Comparison of ENCODE assay signal across 16 cellular contexts in the genomic region with DNA sequence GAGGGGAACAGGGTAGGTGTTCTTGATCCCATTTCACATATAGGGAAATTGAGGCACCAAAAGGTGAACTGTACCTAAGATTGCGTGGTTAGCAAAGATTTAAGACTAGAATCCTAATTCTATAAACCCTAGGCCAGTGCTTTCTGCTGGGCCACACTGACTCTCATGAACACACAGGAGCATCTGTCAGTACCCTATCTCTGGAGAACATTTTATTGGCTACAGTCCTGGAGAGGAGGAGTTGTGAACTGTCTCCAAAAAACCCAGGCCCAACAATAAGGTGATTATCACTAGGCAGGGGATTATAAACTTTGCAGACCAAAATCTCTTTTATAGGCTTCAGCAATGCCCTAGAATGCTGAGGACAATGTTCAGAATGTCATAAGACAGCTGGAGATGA.
"Had no signal": no experiment of that assay in that cellular context is flagged by ENCODE, and none has a peak within 500 bp of the region (broad histone marks: within the 10 kb centered on the region; RNA-seq: fewer than 3 reads in every experiment).

No MANE protein-coding gene starts in this region.

- DNase-seq: activated CD4-positive, alpha-beta memory T cell treated with anti-CD3 and anti-CD28 coated beads for 36 hours; activated CD4-positive, alpha-beta T cell treated with anti-CD3 and anti-CD28 coated beads for 4 hours; activated CD4-positive, CD25-positive, alpha-beta regulatory T cell; activated naive CD4-positive, alpha-beta T cell treated with anti-CD3 and anti-CD28 coated beads, Interleukin-2, amount 10 ng/mL, durations not matched to agents 7 days and 5 days; activated T-cell treated with anti-CD3 and anti-CD28 coated beads, Interleukin-2, amount 50 U/mL, for 48 hours; effector CD8-positive, alpha-beta T cell; foreskin keratinocyte; kidney glomerular epithelial cell; nephron progenitor cell; stimulated activated CD4-positive, alpha-beta T cell treated with anti-CD3 and anti-CD28 coated beads, Interleukin-4, amount 100 ng/mL, for 24 hours; stimulated activated naive CD4-positive, alpha-beta T cell treated with Interleukin-2 at 50 U/mL for 16 hours; SW 1271; T-helper 17 cell; upper lobe of left lung had no signal

- H3K4me3 ChIP-seq: hepatocyte, upper lobe of left lung had no signal

- H3K27me3 ChIP-seq: foreskin keratinocyte, hepatocyte, upper lobe of left lung had no signal

- H3K27ac ChIP-seq: foreskin keratinocyte, hepatocyte, parathyroid adenoma, upper lobe of left lung had no signal

- H3K4me1 ChIP-seq: foreskin keratinocyte, parathyroid adenoma, upper lobe of left lung had no signal

- ATAC-seq: foreskin keratinocyte, T-helper 17 cell had no signal

- H3K36me3 ChIP-seq: upper lobe of left lung had no signal

- H3K9me3 ChIP-seq: upper lobe of left lung had no signal
